Comparison of ENCODE assay signal across 11 cellular contexts in genomic region chr16:73289232-73289631, GRCh38.
A peak's percentile ranks its signal among the peaks of the same experiment; 100 is the strongest.
DNase-seq lines count a peak whose midpoint lies in the region; ATAC-seq, FAIRE-seq and TF ChIP-seq lines count a peak whose summit lies in the region.
"Had no signal": no experiment of that assay in that cellular context is flagged by ENCODE, and none has a peak within 500 bp of the region (broad histone marks: within the 10 kb centered on the region; RNA-seq: fewer than 3 reads in every experiment).

No MANE protein-coding gene starts in this region.

- ATAC-seq in GM19035 (IDR thresholded peaks at IDR 0.05; ENCODE audit: unreplicated experiment) (peak; percentile 83), GM21717 (IDR thresholded peaks at IDR 0.05; ENCODE audit: unreplicated experiment) (peak; percentile 91), HG03108 (IDR thresholded peaks at IDR 0.05; ENCODE audit: unreplicated experiment) (peak; percentile 84), HepG2 (no peak)

- no peaks in the 10 kb centered on the region for H3K36me3 Mint-ChIP-seq in osteocyte (ENCODE audit: unreplicated experiment)

- no peaks in the 10 kb centered on the region for H3K4me1 Mint-ChIP-seq in osteocyte (ENCODE audit: unreplicated experiment)

- peak; percentile 36 for DNase-seq in osteocyte (ENCODE audit: extremely low spot score, unreplicated experiment)
- DNase-seq in DMS153 (lab: John Stamatoyannopoulos, UW), result no peak
- DNase-seq in HepG2 (ENCODE audit: low spot score), result no peak
- no peak for DNase-seq in cortex of kidney (lab: John Stamatoyannopoulos, UW)
- DNase-seq in NCI-H146 treated with DMSO at 0.1 percent for 48 hours (lab: John Stamatoyannopoulos, UW; ENCODE audit: unreplicated experiment), result no peak
- DNase-seq: amygdala, Caco-2, NCI-H82 had no signal

- no TSS peak for BruUV-seq in HepG2 (replicated peaks; lab: Mats Ljungman, UMichigan)

- TF ChIP-seq CTCF in osteocyte (IDR thresholded peaks at IDR 0.05) (no peak), HepG2 (CRISPR knock-in tag; IDR thresholded peaks at IDR 0.05) (no peak)

- WGBS in HepG2 (ENCODE audit: low lambda C conversion rate), result 2% methylated on average over 4 of the region's 4 CpGs

- H4K20me1 ChIP-seq in HepG2 (ENCODE audit: insufficient read depth, low read length), result no peaks in the 10 kb centered on the region

- CTCF ChIA-PET in HepG2 (lab: Yijun Ruan, JAX; ENCODE audit: low intra/inter-chr PET ratio, low total read pairs), result no interaction called here

- TF ChIP-seq POLR2A in HepG2 (IDR thresholded peaks at IDR 0.05; ENCODE audit: insufficient read depth in 1 of 2, low read depth in 2 of 2, low read length in 2 of 2), result no peak

- H3K4me1 ChIP-seq in HepG2 (ENCODE audit: insufficient read depth, low read length), result no peaks in the 10 kb centered on the region
- H3K4me1 ChIP-seq: Caco-2 had no signal

- in situ Hi-C loops in HepG2 (cut with HindIII; ENCODE audit: extremely low pct_ligation_motif_present, low pct_unique_long_range_greater_than_20kb), result no loop called here

- H3K79me2 ChIP-seq in HepG2 (ENCODE audit: insufficient read depth, low read length), result no peaks in the 10 kb centered on the region

- no peak overlapping the region for H3K4me3 ChIP-seq in HepG2 (replicated peaks in 1 of 3; ENCODE audit: insufficient read depth in 1 of 3, low read depth in 2 of 3, low read length in 3 of 3)

- TF ChIP-seq EP300 in HepG2 (IDR thresholded peaks at IDR 0.05; ENCODE audit: low read depth in 2 of 2, low read length in 2 of 2) (no peak), HepG2 (CRISPR knock-in tag; IDR thresholded peaks at IDR 0.05; ENCODE audit: borderline replicate concordance) (no peak)

- no peaks in the 10 kb centered on the region for H3K9me3 ChIP-seq in HepG2 (ENCODE audit: low read length)
- H3K9me3 ChIP-seq: Caco-2 had no signal

- H3K27ac Mint-ChIP-seq in osteocyte (ENCODE audit: unreplicated experiment), result no peak overlapping the region

- H3K36me3 ChIP-seq in HepG2 (replicated peaks in 1 of 2; ENCODE audit: control insufficient read depth in 1 of 2, insufficient read depth in 2 of 2, low read length in 2 of 2), result no peaks in the 10 kb centered on the region

- no peak overlapping the region for H3K4me2 ChIP-seq in HepG2 (ENCODE audit: low read depth, low read length)

- intact Hi-C loops in HepG2 (cut with micrococcal nuclease; ENCODE audit: unreplicated experiment), result no loop called here

- no peak overlapping the region for H2AFZ ChIP-seq in HepG2 (ENCODE audit: low read length)

- H3K27me3 Mint-ChIP-seq in osteocyte (ENCODE audit: unreplicated experiment), result peaks cover 27% of the 10 kb centered on the region

- POLR2A ChIA-PET in HepG2 (lab: Yijun Ruan, JAX), result no interaction called here

- H3K9me3 Mint-ChIP-seq in osteocyte (ENCODE audit: unreplicated experiment), result no peaks in the 10 kb centered on the region

- no peak for FAIRE-seq in HepG2 (lab: Jason Lieb, UNC)

- H3K4me3 Mint-ChIP-seq in osteocyte (ENCODE audit: unreplicated experiment), result no peak overlapping the region

- H3K27me3 ChIP-seq in HepG2 (ENCODE audit: control insufficient read depth in 1 of 2, insufficient read depth in 2 of 2, low read length in 2 of 2), result peaks cover 8 to 43% of the 10 kb centered on the region in 2 experiments

- no peak overlapping the region for H3K9ac ChIP-seq in HepG2 (ENCODE audit: insufficient read depth, low read depth, low read length)

- H3K27ac ChIP-seq in HepG2 (ENCODE audit: extremely low read length, insufficient read depth, low read length), result no peak overlapping the region

- no peak for TF ChIP-seq RAD21 in HepG2 (CRISPR knock-in tag; IDR thresholded peaks at IDR 0.05)

TF ChIP-seq in HepG2, 621 proteins besides CTCF, POLR2A, EP300 and RAD21 (continues in another document):
- TF ChIP-seq KDM4B (CRISPR knock-in tag; IDR thresholded peaks at IDR 0.05) (no peak), SCMH1 (CRISPR knock-in tag; IDR thresholded peaks at IDR 0.05; ENCODE audit: borderline replicate concordance) (no peak), RERE (CRISPR knock-in tag; IDR thresholded peaks at IDR 0.05; ENCODE audit: low read depth) (no peak), DDIT3 (CRISPR knock-in tag; IDR thresholded peaks at IDR 0.05) (no peak), HDAC2 (CRISPR knock-in tag; IDR thresholded peaks at IDR 0.05) (no peak), ZFY (CRISPR knock-in tag; IDR thresholded peaks at IDR 0.05) (no peak), SP5 (CRISPR knock-in tag; IDR thresholded peaks at IDR 0.05; ENCODE audit: borderline replicate concordance, low read depth) (no peak), ZBED4 (CRISPR knock-in tag; IDR thresholded peaks at IDR 0.05; ENCODE audit: borderline replicate concordance) (no peak)
